Comparison of ENCODE assay signal across 1 cellular context in the genomic region with DNA sequence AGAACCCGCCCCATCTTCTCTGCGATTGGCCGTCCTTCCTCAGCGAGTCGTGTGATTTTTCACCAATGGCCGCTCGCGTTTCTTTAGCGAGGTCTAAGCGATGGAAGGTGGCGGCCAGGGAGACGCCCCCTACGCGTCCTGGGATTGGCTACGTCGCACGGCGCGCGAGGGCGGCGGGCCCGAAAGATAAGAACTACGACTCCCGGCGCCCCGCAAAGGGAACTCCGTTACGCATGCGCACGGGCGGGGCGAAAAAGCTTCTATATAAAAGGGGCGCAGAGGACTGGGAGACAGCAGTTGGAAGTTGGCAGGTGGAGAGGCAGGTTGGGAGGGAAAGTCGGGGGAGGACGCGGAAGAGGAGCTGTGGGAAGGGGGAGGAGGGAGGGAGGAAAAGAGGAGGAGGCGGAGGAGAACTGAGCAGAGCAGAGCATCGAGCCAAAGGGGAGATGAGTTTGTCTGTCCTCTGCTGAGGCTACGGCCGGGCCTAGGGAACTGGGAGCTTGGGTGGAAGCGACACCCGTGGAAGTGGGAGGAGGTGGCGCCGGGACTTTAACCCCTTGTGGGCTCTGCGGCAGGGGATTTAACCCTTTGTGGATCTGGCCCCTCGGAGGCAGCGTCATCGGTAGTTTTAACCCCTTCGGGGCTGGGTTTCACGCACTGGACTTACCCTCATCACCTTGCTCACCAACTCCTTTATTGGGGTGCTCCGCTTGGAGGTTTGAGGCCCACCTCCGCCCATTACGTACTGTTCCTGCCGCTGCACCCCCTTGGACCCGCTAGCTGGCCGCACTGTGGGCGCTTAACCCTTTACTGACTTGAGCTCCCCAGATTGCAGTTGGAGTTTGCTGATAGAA.
TF ChIP-seq lines count a peak whose summit lies in the region.

A gene with protein sequence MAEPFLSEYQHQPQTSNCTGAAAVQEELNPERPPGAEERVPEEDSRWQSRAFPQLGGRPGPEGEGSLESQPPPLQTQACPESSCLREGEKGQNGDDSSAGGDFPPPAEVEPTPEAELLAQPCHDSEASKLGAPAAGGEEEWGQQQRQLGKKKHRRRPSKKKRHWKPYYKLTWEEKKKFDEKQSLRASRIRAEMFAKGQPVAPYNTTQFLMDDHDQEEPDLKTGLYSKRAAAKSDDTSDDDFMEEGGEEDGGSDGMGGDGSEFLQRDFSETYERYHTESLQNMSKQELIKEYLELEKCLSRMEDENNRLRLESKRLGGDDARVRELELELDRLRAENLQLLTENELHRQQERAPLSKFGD (plus strand): TSS at position 293 of the 854 bp plus-strand sequence. CDS start 716 bp downstream, outside the sequence.

TF ChIP-seq in K562, 482 proteins besides CTCF, POLR2A, EP300 and RAD21 (continued from another document and continues in another):
- TF ChIP-seq, protein P1, sequence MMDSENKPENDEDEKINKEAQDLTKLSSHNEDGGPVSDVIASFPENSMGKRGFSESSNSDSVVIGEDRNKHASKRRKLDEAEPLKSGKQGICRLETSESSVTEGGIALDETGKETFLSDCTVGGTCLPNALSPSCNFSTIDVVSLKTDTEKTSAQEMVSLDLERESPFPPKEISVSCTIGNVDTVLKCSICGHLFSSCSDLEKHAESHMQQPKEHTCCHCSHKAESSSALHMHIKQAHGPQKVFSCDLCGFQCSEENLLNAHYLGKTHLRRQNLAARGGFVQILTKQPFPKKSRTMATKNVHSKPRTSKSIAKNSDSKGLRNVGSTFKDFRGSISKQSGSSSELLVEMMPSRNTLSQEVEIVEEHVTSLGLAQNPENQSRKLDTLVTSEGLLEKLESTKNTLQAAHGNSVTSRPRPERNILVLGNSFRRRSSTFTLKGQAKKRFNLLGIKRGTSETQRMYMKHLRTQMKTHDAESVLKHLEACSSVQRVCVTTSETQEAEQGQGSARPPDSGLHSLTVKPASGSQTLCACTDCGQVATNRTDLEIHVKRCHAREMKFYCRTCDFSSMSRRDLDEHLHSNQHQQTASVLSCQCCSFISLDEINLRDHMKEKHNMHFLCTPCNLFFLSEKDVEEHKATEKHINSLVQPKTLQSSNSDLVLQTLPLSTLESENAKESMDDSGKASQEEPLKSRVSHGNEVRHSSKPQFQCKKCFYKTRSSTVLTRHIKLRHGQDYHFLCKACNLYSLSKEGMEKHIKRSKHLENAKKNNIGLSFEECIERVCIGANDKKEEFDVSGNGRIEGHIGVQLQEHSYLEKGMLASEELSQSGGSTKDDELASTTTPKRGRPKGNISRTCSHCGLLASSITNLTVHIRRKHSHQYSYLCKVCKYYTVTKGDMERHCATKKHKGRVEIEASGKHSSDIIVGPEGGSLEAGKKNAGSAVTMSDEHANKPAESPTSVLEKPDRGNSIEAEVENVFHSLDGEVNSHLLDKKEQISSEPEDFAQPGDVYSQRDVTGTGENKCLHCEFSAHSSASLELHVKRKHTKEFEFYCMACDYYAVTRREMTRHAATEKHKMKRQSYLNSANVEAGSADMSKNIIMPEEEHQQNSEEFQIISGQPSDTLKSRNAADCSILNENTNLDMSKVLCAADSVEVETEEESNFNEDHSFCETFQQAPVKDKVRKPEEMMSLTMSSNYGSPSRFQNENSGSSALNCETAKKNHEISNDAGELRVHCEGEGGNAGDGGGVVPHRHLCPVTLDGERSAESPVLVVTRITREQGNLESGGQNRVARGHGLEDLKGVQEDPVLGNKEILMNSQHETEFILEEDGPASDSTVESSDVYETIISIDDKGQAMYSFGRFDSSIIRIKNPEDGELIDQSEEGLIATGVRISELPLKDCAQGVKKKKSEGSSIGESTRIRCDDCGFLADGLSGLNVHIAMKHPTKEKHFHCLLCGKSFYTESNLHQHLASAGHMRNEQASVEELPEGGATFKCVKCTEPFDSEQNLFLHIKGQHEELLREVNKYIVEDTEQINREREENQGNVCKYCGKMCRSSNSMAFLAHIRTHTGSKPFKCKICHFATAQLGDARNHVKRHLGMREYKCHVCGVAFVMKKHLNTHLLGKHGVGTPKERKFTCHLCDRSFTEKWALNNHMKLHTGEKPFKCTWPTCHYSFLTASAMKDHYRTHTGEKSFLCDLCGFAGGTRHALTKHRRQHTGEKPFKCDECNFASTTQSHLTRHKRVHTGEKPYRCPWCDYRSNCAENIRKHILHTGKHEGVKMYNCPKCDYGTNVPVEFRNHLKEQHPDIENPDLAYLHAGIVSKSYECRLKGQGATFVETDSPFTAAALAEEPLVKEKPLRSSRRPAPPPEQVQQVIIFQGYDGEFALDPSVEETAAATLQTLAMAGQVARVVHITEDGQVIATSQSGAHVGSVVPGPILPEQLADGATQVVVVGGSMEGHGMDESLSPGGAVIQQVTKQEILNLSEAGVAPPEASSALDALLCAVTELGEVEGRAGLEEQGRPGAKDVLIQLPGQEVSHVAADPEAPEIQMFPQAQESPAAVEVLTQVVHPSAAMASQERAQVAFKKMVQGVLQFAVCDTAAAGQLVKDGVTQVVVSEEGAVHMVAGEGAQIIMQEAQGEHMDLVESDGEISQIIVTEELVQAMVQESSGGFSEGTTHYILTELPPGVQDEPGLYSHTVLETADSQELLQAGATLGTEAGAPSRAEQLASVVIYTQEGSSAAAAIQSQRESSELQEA (IDR thresholded peaks at IDR 0.05; ENCODE audit: low read depth): no peak; the same call in 1 of the 2 replicates
- TF ChIP-seq XRCC4 (IDR thresholded peaks at IDR 0.05; ENCODE audit: extremely low read depth, insufficient read depth, insufficient read length) (no peak), SP1 (CRISPR knock-in tag; IDR thresholded peaks at IDR 0.05) (peak; percentile 91), PHF21A (IDR thresholded peaks at IDR 0.05; ENCODE audit: borderline replicate concordance, low read depth) (peak; percentile 59; the same call in 1 of the 2 replicates), POU5F1 (IDR thresholded peaks at IDR 0.05; ENCODE audit: borderline replicate concordance, low read depth, low read length, partially characterized antibody) (peak; percentile 49), SRSF1 (IDR thresholded peaks at IDR 0.05; ENCODE audit: low read depth, low read length) (no peak), MTA3 (IDR thresholded peaks at IDR 0.05; ENCODE audit: borderline replicate concordance) (peak; percentile 99), ZC3H11A (IDR thresholded peaks at IDR 0.05; ENCODE audit: low read depth, low read length) (no peak), ZNF589 (CRISPR knock-in tag; IDR thresholded peaks at IDR 0.05; ENCODE audit: low read depth) (no peak; the same call in 1 of the 2 replicates), SMARCB1 (IDR thresholded peaks at IDR 0.05; ENCODE audit: insufficient read length, low read depth) (no peak)
- TF ChIP-seq, protein P2, sequence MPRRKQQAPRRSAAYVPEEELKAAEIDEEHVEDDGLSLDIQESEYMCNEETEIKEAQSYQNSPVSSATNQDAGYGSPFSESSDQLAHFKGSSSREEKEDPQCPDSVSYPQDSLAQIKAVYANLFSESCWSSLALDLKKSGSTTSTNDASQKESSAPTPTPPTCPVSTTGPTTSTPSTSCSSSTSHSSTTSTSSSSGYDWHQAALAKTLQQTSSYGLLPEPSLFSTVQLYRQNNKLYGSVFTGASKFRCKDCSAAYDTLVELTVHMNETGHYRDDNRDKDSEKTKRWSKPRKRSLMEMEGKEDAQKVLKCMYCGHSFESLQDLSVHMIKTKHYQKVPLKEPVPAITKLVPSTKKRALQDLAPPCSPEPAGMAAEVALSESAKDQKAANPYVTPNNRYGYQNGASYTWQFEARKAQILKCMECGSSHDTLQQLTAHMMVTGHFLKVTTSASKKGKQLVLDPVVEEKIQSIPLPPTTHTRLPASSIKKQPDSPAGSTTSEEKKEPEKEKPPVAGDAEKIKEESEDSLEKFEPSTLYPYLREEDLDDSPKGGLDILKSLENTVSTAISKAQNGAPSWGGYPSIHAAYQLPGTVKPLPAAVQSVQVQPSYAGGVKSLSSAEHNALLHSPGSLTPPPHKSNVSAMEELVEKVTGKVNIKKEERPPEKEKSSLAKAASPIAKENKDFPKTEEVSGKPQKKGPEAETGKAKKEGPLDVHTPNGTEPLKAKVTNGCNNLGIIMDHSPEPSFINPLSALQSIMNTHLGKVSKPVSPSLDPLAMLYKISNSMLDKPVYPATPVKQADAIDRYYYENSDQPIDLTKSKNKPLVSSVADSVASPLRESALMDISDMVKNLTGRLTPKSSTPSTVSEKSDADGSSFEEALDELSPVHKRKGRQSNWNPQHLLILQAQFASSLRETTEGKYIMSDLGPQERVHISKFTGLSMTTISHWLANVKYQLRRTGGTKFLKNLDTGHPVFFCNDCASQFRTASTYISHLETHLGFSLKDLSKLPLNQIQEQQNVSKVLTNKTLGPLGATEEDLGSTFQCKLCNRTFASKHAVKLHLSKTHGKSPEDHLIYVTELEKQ (CRISPR knock-in tag; IDR thresholded peaks at IDR 0.05): no peak
- TF ChIP-seq, protein P3, sequence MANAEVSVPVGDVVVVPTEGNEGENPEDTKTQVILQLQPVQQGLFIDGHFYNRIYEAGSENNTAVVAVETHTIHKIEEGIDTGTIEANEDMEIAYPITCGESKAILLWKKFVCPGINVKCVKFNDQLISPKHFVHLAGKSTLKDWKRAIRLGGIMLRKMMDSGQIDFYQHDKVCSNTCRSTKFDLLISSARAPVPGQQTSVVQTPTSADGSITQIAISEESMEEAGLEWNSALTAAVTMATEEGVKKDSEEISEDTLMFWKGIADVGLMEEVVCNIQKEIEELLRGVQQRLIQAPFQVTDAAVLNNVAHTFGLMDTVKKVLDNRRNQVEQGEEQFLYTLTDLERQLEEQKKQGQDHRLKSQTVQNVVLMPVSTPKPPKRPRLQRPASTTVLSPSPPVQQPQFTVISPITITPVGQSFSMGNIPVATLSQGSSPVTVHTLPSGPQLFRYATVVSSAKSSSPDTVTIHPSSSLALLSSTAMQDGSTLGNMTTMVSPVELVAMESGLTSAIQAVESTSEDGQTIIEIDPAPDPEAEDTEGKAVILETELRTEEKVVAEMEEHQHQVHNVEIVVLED (CRISPR knock-in tag; IDR thresholded peaks at IDR 0.05): peak; percentile 98
- TF ChIP-seq, protein P4, sequence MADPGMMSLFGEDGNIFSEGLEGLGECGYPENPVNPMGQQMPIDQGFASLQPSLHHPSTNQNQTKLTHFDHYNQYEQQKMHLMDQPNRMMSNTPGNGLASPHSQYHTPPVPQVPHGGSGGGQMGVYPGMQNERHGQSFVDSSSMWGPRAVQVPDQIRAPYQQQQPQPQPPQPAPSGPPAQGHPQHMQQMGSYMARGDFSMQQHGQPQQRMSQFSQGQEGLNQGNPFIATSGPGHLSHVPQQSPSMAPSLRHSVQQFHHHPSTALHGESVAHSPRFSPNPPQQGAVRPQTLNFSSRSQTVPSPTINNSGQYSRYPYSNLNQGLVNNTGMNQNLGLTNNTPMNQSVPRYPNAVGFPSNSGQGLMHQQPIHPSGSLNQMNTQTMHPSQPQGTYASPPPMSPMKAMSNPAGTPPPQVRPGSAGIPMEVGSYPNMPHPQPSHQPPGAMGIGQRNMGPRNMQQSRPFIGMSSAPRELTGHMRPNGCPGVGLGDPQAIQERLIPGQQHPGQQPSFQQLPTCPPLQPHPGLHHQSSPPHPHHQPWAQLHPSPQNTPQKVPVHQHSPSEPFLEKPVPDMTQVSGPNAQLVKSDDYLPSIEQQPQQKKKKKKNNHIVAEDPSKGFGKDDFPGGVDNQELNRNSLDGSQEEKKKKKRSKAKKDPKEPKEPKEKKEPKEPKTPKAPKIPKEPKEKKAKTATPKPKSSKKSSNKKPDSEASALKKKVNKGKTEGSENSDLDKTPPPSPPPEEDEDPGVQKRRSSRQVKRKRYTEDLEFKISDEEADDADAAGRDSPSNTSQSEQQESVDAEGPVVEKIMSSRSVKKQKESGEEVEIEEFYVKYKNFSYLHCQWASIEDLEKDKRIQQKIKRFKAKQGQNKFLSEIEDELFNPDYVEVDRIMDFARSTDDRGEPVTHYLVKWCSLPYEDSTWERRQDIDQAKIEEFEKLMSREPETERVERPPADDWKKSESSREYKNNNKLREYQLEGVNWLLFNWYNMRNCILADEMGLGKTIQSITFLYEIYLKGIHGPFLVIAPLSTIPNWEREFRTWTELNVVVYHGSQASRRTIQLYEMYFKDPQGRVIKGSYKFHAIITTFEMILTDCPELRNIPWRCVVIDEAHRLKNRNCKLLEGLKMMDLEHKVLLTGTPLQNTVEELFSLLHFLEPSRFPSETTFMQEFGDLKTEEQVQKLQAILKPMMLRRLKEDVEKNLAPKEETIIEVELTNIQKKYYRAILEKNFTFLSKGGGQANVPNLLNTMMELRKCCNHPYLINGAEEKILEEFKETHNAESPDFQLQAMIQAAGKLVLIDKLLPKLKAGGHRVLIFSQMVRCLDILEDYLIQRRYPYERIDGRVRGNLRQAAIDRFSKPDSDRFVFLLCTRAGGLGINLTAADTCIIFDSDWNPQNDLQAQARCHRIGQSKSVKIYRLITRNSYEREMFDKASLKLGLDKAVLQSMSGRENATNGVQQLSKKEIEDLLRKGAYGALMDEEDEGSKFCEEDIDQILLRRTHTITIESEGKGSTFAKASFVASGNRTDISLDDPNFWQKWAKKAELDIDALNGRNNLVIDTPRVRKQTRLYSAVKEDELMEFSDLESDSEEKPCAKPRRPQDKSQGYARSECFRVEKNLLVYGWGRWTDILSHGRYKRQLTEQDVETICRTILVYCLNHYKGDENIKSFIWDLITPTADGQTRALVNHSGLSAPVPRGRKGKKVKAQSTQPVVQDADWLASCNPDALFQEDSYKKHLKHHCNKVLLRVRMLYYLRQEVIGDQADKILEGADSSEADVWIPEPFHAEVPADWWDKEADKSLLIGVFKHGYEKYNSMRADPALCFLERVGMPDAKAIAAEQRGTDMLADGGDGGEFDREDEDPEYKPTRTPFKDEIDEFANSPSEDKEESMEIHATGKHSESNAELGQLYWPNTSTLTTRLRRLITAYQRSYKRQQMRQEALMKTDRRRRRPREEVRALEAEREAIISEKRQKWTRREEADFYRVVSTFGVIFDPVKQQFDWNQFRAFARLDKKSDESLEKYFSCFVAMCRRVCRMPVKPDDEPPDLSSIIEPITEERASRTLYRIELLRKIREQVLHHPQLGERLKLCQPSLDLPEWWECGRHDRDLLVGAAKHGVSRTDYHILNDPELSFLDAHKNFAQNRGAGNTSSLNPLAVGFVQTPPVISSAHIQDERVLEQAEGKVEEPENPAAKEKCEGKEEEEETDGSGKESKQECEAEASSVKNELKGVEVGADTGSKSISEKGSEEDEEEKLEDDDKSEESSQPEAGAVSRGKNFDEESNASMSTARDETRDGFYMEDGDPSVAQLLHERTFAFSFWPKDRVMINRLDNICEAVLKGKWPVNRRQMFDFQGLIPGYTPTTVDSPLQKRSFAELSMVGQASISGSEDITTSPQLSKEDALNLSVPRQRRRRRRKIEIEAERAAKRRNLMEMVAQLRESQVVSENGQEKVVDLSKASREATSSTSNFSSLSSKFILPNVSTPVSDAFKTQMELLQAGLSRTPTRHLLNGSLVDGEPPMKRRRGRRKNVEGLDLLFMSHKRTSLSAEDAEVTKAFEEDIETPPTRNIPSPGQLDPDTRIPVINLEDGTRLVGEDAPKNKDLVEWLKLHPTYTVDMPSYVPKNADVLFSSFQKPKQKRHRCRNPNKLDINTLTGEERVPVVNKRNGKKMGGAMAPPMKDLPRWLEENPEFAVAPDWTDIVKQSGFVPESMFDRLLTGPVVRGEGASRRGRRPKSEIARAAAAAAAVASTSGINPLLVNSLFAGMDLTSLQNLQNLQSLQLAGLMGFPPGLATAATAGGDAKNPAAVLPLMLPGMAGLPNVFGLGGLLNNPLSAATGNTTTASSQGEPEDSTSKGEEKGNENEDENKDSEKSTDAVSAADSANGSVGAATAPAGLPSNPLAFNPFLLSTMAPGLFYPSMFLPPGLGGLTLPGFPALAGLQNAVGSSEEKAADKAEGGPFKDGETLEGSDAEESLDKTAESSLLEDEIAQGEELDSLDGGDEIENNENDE (IDR thresholded peaks at IDR 0.05; ENCODE audit: low read depth, low read length): peak; percentile 34
